28 cellular contexts compared by ENCODE assay signal in genomic region chr14:56498112-56498511, GRCh38.
"Had no signal": no experiment of that assay in that cellular context is flagged by ENCODE, and none has a peak within 500 bp of the region (broad histone marks: within the 10 kb centered on the region; RNA-seq: fewer than 3 reads in every experiment).

No MANE protein-coding gene starts in this region.

- H3K9me3 Mint-ChIP-seq: natural killer cell; nephron; neural progenitor cell; stimulated activated effector memory CD8-positive, alpha-beta T cell treated with anti-CD3 and anti-CD28 coated beads, Interleukin-12 subunit alpha, Interleukin-12 subunit beta, amount 100 ng/mL, for 72 hours; stimulated activated naive B cell treated with anti-CD40 and anti-IgM and Interleukin-4, amounts not matched to agents 10 μg/mL and 1 μg/mL and 100 μg/mL, for 72 hours; stimulated activated naive CD8-positive, alpha-beta T cell treated with anti-CD3 and anti-CD28 coated beads, Interleukin-15, Interleukin-2, amounts not matched to agents 100 ng/mL and 50 ng/mL, for 24 hours; type B pancreatic cell had no signal

- H3K4me2 ChIP-seq: neural progenitor cell had no signal

- H3K36me3 ChIP-seq: ovary, right lobe of liver, sigmoid colon, stomach, thoracic aorta, thyroid gland, transverse colon, upper lobe of right lung, vagina had no signal

- DNase-seq: natural killer cell; occipital lobe; ovary; posterior cingulate gyrus; psoas muscle; right cardiac atrium; right lobe of liver; sigmoid colon; small intestine; stimulated activated CD4-positive, alpha-beta T cell treated with anti-CD3 and anti-CD28 coated beads, Interleukin-15, amount 100 ng/mL, for 24 hours; stimulated activated CD4-positive, alpha-beta T cell treated with anti-CD3 and anti-CD28 coated beads, Interleukin-2, amount 100 ng/mL, for 24 hours; stimulated activated CD4-positive, alpha-beta T cell treated with anti-CD3 and anti-CD28 coated beads, Interleukin-2, amount 100 ng/mL, for 48 hours; stimulated activated CD4-positive, alpha-beta T cell treated with anti-CD3 and anti-CD28 coated beads, Interleukin-4, amount 100 ng/mL, for 24 hours; stimulated activated naive B cell treated with anti-CD40 and anti-IgM and Interleukin-4, amounts not matched to agents 10 μg/mL and 1 μg/mL and 100 μg/mL, for 72 hours; stimulated activated naive CD4-positive, alpha-beta T cell treated with Interleukin-2 at 50 U/mL for 16 hours; stomach; thyroid gland; transverse colon; upper lobe of right lung had no signal

- H3K27me3 ChIP-seq: neural progenitor cell, ovary, right lobe of liver, sigmoid colon, stomach, thyroid gland, transverse colon, vagina had no signal

- H3K4me3 ChIP-seq: neural progenitor cell, ovary, psoas muscle, right lobe of liver, sigmoid colon, stomach, thoracic aorta, thyroid gland, transverse colon, upper lobe of right lung, vagina had no signal

- H3K4me3 Mint-ChIP-seq: natural killer cell; nephron; neural progenitor cell; stimulated activated effector memory CD8-positive, alpha-beta T cell treated with anti-CD3 and anti-CD28 coated beads, Interleukin-12 subunit alpha, Interleukin-12 subunit beta, amount 100 ng/mL, for 72 hours; stimulated activated naive B cell treated with anti-CD40 and anti-IgM and Interleukin-4, amounts not matched to agents 10 μg/mL and 1 μg/mL and 100 μg/mL, for 72 hours; stimulated activated naive CD8-positive, alpha-beta T cell treated with anti-CD3 and anti-CD28 coated beads, Interleukin-15, Interleukin-2, amounts not matched to agents 100 ng/mL and 50 ng/mL, for 24 hours; type B pancreatic cell had no signal

- H3K4me1 Mint-ChIP-seq: natural killer cell; nephron; stimulated activated effector memory CD8-positive, alpha-beta T cell treated with anti-CD3 and anti-CD28 coated beads, Interleukin-12 subunit alpha, Interleukin-12 subunit beta, amount 100 ng/mL, for 72 hours; stimulated activated naive B cell treated with anti-CD40 and anti-IgM and Interleukin-4, amounts not matched to agents 10 μg/mL and 1 μg/mL and 100 μg/mL, for 72 hours had no signal

- H3K27ac Mint-ChIP-seq: natural killer cell; nephron; neural progenitor cell; progenitor cell of endocrine pancreas; stimulated activated effector memory CD8-positive, alpha-beta T cell treated with anti-CD3 and anti-CD28 coated beads, Interleukin-12 subunit alpha, Interleukin-12 subunit beta, amount 100 ng/mL, for 72 hours; stimulated activated naive B cell treated with anti-CD40 and anti-IgM and Interleukin-4, amounts not matched to agents 10 μg/mL and 1 μg/mL and 100 μg/mL, for 72 hours; stimulated activated naive CD8-positive, alpha-beta T cell treated with anti-CD3 and anti-CD28 coated beads, Interleukin-15, Interleukin-2, amounts not matched to agents 100 ng/mL and 50 ng/mL, for 24 hours; type B pancreatic cell had no signal

- H3K27ac ChIP-seq: neural progenitor cell, ovary, parathyroid adenoma, psoas muscle, right lobe of liver, sigmoid colon, stomach, thoracic aorta, thyroid gland, transverse colon, upper lobe of right lung, vagina had no signal

- ATAC-seq: natural killer cell; psoas muscle; right cardiac atrium; right lobe of liver; stimulated activated effector memory CD8-positive, alpha-beta T cell treated with anti-CD3 and anti-CD28 coated beads, Interleukin-12 subunit alpha, Interleukin-12 subunit beta, amount 100 ng/mL, for 72 hours; stimulated activated naive B cell treated with anti-CD40 and anti-IgM and Interleukin-4, amounts not matched to agents 10 μg/mL and 1 μg/mL and 100 μg/mL, for 72 hours; upper lobe of right lung had no signal

- H3K9me3 ChIP-seq: ovary, psoas muscle, right lobe of liver, sigmoid colon, stomach, thoracic aorta, thyroid gland, transverse colon, upper lobe of right lung, vagina had no signal

- H3K36me3 Mint-ChIP-seq: natural killer cell; neural progenitor cell; stimulated activated effector memory CD8-positive, alpha-beta T cell treated with anti-CD3 and anti-CD28 coated beads, Interleukin-12 subunit alpha, Interleukin-12 subunit beta, amount 100 ng/mL, for 72 hours; stimulated activated naive B cell treated with anti-CD40 and anti-IgM and Interleukin-4, amounts not matched to agents 10 μg/mL and 1 μg/mL and 100 μg/mL, for 72 hours; type B pancreatic cell had no signal

- H3K9ac ChIP-seq: neural progenitor cell, parathyroid adenoma had no signal

- H3K79me2 ChIP-seq: parathyroid adenoma had no signal

- H2AFZ ChIP-seq: neural progenitor cell, parathyroid adenoma had no signal

- H3K4me1 ChIP-seq: parathyroid adenoma, right lobe of liver, sigmoid colon, stomach, thyroid gland, transverse colon, upper lobe of right lung, vagina had no signal
